Comparison of ENCODE assay signal across 7 cellular contexts in the genomic region with DNA sequence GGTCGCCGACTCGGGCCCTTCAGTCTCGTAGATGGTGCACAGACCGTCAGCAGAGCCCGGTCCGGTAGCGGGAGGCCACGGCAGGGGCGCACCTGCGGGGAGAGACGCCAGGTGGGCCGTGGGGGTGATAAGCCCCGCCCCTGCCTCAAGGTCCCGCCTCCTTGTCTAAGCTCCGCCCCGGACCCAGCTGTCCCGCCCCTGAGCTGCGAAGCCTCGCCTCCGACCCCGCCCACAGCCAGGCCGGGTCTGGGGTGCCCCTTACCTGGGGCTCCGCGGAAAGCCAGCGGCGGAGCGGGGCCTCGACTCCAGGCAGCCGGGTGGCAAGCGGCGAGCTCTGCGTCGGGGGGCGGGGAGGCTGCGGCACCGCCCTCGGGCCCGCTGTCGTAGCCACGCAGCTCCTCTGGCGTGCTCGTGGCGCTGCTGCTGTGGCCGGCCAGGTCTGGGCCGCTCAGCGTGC. TPM values are rescaled to one million over a fixed set of nuclear protein-coding genes. Genes with fewer than 3 reads are reported as not detected.
DNase-seq lines count a peak whose midpoint lies in the region; ATAC-seq, FAIRE-seq and TF ChIP-seq lines count a peak whose summit lies in the region.

No MANE protein-coding gene starts in this region.

- H4K20me1 ChIP-seq in astrocyte (ENCODE audit: insufficient read depth, low read length): peaks cover 10% of the 10 kb centered on the region

- FAIRE-seq in astrocyte (lab: Jason Lieb, UNC): no peak

- peak overlapping the region; percentile 43 for H3K4me3 Mint-ChIP-seq in T-helper 2 cell treated with Interferon-gamma antibody and Interleukin-4, amounts not matched to agents 5 μg/mL and 100 μg/mL, for 36 hours
- no peak overlapping the region for H3K4me3 Mint-ChIP-seq in astrocyte (ENCODE audit: unreplicated experiment)

- H3K9me3 ChIP-seq in astrocyte (ENCODE audit: insufficient read depth, low read depth, low read length): no peaks in the 10 kb centered on the region

- H3K27me3 Mint-ChIP-seq in T-helper 2 cell treated with Interferon-gamma antibody and Interleukin-4, amounts not matched to agents 5 μg/mL and 100 μg/mL, for 36 hours (ENCODE audit: low read depth): peaks cover 55% of the 10 kb centered on the region
- peaks cover 20% of the 10 kb centered on the region for H3K27me3 Mint-ChIP-seq in astrocyte (ENCODE audit: low read depth, unreplicated experiment)

- H3K27me3 ChIP-seq in astrocyte (ENCODE audit: insufficient read depth, low read length): peaks cover 18% of the 10 kb centered on the region

- peak; percentile 54 for ATAC-seq in GM19328 (IDR thresholded peaks at IDR 0.05; ENCODE audit: unreplicated experiment)
- peak; percentile 50 for ATAC-seq in HG03354 (IDR thresholded peaks at IDR 0.05; ENCODE audit: poor library complexity, severe bottlenecking, unreplicated experiment)

- no peak overlapping the region for H3K4me3 ChIP-seq in astrocyte (ENCODE audit: insufficient read depth, low read depth, low read length)

- peaks cover 12% of the 10 kb centered on the region for H3K4me1 ChIP-seq in astrocyte (ENCODE audit: insufficient read depth, low read length)

- no peak overlapping the region for H3K9ac ChIP-seq in astrocyte (ENCODE audit: low read length)

- H3K9me3 Mint-ChIP-seq in T-helper 2 cell treated with Interferon-gamma antibody and Interleukin-4, amounts not matched to agents 5 μg/mL and 100 μg/mL, for 36 hours: no peaks in the 10 kb centered on the region
- no peaks in the 10 kb centered on the region for H3K9me3 Mint-ChIP-seq in astrocyte (ENCODE audit: unreplicated experiment)

- DNase-seq in T-helper 2 cell treated with Interferon-gamma antibody and Interleukin-4, amounts not matched to agents 5 μg/mL and 100 μg/mL, for 36 hours (ENCODE audit: low spot score): peak; percentile 66
- DNase-seq in astrocyte (ENCODE audit: low read depth): no peak
- DNase-seq in iris pigment epithelial cell (ENCODE audit: low read depth): peak; percentile 35
- DNase-seq in stimulated activated CD4-positive, alpha-beta T cell treated with anti-CD3 and anti-CD28 coated beads, Interleukin-2, amount 100 ng/mL, for 24 hours: peak; percentile 79 to 83
- DNase-seq in cortex of kidney (lab: John Stamatoyannopoulos, UW): no peak

- no peak overlapping the region for H2AFZ ChIP-seq in astrocyte (ENCODE audit: low read depth, low read length)

- H3K4me2 ChIP-seq in astrocyte (ENCODE audit: low read length): peak overlapping the region; percentile 70

- no peak overlapping the region for H3K27ac ChIP-seq in astrocyte (ENCODE audit: low read depth, low read length)

- H3K79me2 ChIP-seq in astrocyte (ENCODE audit: insufficient read depth, low read length): no peaks in the 10 kb centered on the region

- peaks cover 21% of the 10 kb centered on the region for H3K4me1 Mint-ChIP-seq in T-helper 2 cell treated with Interferon-gamma antibody and Interleukin-4, amounts not matched to agents 5 μg/mL and 100 μg/mL, for 36 hours (ENCODE audit: low read depth)
- H3K4me1 Mint-ChIP-seq in astrocyte (ENCODE audit: low read depth, unreplicated experiment): peaks cover 4% of the 10 kb centered on the region

- no peaks in the 10 kb centered on the region for H3K36me3 Mint-ChIP-seq in T-helper 2 cell treated with Interferon-gamma antibody and Interleukin-4, amounts not matched to agents 5 μg/mL and 100 μg/mL, for 36 hours (ENCODE audit: low read depth)
- H3K36me3 Mint-ChIP-seq in astrocyte (ENCODE audit: low read depth, unreplicated experiment): no peaks in the 10 kb centered on the region

- TF ChIP-seq CTCF in astrocyte (IDR thresholded peaks at IDR 0.05; ENCODE audit: insufficient read depth, low read depth, low read length): no peak

- no peak overlapping the region for H3K27ac Mint-ChIP-seq in T-helper 2 cell treated with Interferon-gamma antibody and Interleukin-4, amounts not matched to agents 5 μg/mL and 100 μg/mL, for 36 hours
- no peak overlapping the region for H3K27ac Mint-ChIP-seq in astrocyte (ENCODE audit: unreplicated experiment)

- H3K36me3 ChIP-seq in astrocyte (ENCODE audit: insufficient read depth, low read length): no peaks in the 10 kb centered on the region

RNA-seq across cellular contexts. Expression of gene PRR36, which starts 4.7 kb away (rescaled TPM):
- 0.55 and 1.3 TPM in 2 replicates for total RNA-seq in astrocyte

RNA-seq across cellular contexts. Expression of gene LRRC8E, which starts 18.8 kb away (rescaled TPM):
- 6.5 and 6.6 TPM in 2 replicates for total RNA-seq in astrocyte

RNA-seq across cellular contexts. Expression of gene MAP2K7, which starts 34.2 kb away (rescaled TPM):
- 20.9 and 22.9 TPM in 2 replicates for total RNA-seq in astrocyte

RNA-seq across cellular contexts. Expression of gene EVI5L, which starts 39.5 kb away (rescaled TPM):
- 22.1 and 25.7 TPM in 2 replicates for total RNA-seq in astrocyte

RNA-seq across cellular contexts. Expression of gene TGFBR3L, which starts 45.1 kb away (rescaled TPM):
- total RNA-seq in astrocyte: 2.8 and 4.6 TPM in 2 replicates

Comparison
In these comparisons a context has a peak if more than half of its experiments do, and no peak if none do; other contexts are left out.
1. DNase-seq: peak in T-helper 2 cell treated with Interferon-gamma antibody and Interleukin-4, amounts not matched to agents 5 μg/mL and 100 μg/mL, for 36 hours (single experiment), iris pigment epithelial cell (single experiment) and stimulated activated CD4-positive, alpha-beta T cell treated with anti-CD3 and anti-CD28 coated beads, Interleukin-2, amount 100 ng/mL, for 24 hours (2 of 2); none in astrocyte (single experiment) and cortex of kidney (single experiment).